Comparison of ENCODE assay signal across 9 cellular contexts in the genomic region with DNA sequence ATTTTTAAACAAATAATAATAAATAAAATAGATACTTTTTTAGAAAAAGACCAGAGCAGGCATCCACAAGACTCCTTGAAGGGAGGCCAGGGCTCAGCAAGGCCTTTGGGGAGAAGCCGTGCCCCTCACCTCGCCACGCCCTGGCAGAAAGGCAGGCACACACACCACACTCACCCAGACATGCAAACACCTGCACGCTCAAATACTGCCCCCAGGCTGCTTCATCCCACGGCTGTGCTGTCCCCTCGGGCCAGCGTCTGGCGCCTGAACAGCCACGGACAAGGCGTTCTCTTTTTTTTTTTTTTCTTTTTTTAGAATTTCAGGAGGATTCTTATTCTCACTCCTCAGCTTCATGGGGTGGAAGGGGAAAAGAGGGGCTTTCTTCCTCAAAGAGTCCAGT. TPM values are rescaled to one million over a fixed set of nuclear protein-coding genes. Genes with fewer than 3 reads are reported as not detected.
A peak's percentile ranks its signal among the peaks of the same experiment; 100 is the strongest.
DNase-seq lines count a peak whose midpoint lies in the region; ATAC-seq, FAIRE-seq and TF ChIP-seq lines count a peak whose summit lies in the region.
"Had no signal": no experiment of that assay in that cellular context is flagged by ENCODE, and none has a peak within 500 bp of the region (broad histone marks: within the 10 kb centered on the region; RNA-seq: fewer than 3 reads in every experiment).

No MANE protein-coding gene starts in this region.

- H3K9me3 ChIP-seq in RWPE2 (ENCODE audit: severe bottlenecking) = no peaks in the 10 kb centered on the region
- H3K9me3 ChIP-seq in subcutaneous abdominal adipose tissue (ENCODE audit: control insufficient read depth in 5 of 5, low read length in 5 of 5) = no peaks in the 10 kb centered on the region
- H3K9me3 ChIP-seq: ovary had no signal

- no peak for ATAC-seq in RWPE2 (ENCODE audit: low read depth)

- no peaks in the 10 kb centered on the region for H3K9me3 Mint-ChIP-seq in activated CD4-positive, alpha-beta T cell treated with anti-CD3 and anti-CD28 coated beads, Interleukin-2, amount 10 ng/mL, durations not matched to agents 7 days and 5 days

- H3K4me3 ChIP-seq in RWPE2 (ENCODE audit: severe bottlenecking) (peak overlapping the region; percentile 75), fibroblast of the aortic adventitia (ENCODE audit: low read depth, low read length) (peak overlapping the region; percentile 91), subcutaneous abdominal adipose tissue (ENCODE audit: low read depth in 1 of 5, low read length in 5 of 5) (peak overlapping the region; percentile 77 to 97 (median 92))

- H3K36me3 ChIP-seq in RWPE2 (ENCODE audit: low read depth) (peaks cover 36% of the 10 kb centered on the region), subcutaneous abdominal adipose tissue (ENCODE audit: control insufficient read depth in 5 of 5, insufficient read depth in 5 of 5, low read length in 5 of 5) (peaks cover 0 to 3% (median 0%) of the 10 kb centered on the region in 5 donors)
- H3K36me3 ChIP-seq: ovary had no signal

- peak overlapping the region; percentile 30 to 97 (median 94) for H3K9ac ChIP-seq in subcutaneous abdominal adipose tissue (ENCODE audit: low read length in 5 of 5)

- FAIRE-seq in D721Med (lab: Jason Lieb, UNC) = no peak

- peaks cover 2% of the 10 kb centered on the region for H3K4me1 Mint-ChIP-seq in activated CD4-positive, alpha-beta T cell treated with anti-CD3 and anti-CD28 coated beads, Interleukin-2, amount 10 ng/mL, durations not matched to agents 7 days and 5 days

- POLR2A ChIA-PET in activated CD4-positive, alpha-beta T cell treated with anti-CD3 and anti-CD28 coated beads, Interleukin-2, amount 10 ng/mL, durations not matched to agents 7 days and 5 days (lab: Charles Lee) = no interaction called here

- H3K27ac ChIP-seq in RWPE2 (ENCODE audit: poor library complexity, severe bottlenecking) (peak overlapping the region; percentile 84), subcutaneous abdominal adipose tissue (ENCODE audit: low read depth, low read length) (peak overlapping the region; percentile 85)

- peaks cover 20% of the 10 kb centered on the region for H3K4me1 ChIP-seq in RWPE2 (ENCODE audit: insufficient read depth, poor library complexity, severe bottlenecking)
- peaks cover 18 to 79% (median 57%) of the 10 kb centered on the region in 5 donors for H3K4me1 ChIP-seq in subcutaneous abdominal adipose tissue (ENCODE audit: control insufficient read depth in 5 of 5, insufficient read depth in 5 of 5, low read length in 5 of 5)

- CTCF ChIA-PET in activated CD4-positive, alpha-beta T cell treated with anti-CD3 and anti-CD28 coated beads, Interleukin-2, amount 10 ng/mL, durations not matched to agents 7 days and 5 days (lab: Charles Lee) = interaction anchor here (0.6 to 2.9 kb wide), 3 partner anchors 9 to 223 kb away, joined by 3 to 13 read pairs (median 3); no protein-coding TSS in a partner anchor

- peak overlapping the region; percentile 45 for H3K4me3 Mint-ChIP-seq in activated CD4-positive, alpha-beta T cell treated with anti-CD3 and anti-CD28 coated beads, Interleukin-2, amount 10 ng/mL, durations not matched to agents 7 days and 5 days

- no peak for DNase-seq in activated CD4-positive, alpha-beta T cell treated with anti-CD3 and anti-CD28 coated beads, Interleukin-2, amount 10 ng/mL, durations not matched to agents 7 days and 5 days
- DNase-seq in activated CD4-positive, alpha-beta T cell treated with anti-CD3 and anti-CD28 coated beads, Interleukin-2, amount 50 U/mL, for 1 hour = no peak
- DNase-seq in RWPE2 (ENCODE audit: low spot score) (no peak), fibroblast of the aortic adventitia (ENCODE audit: low read depth) (no peak), D721Med (ENCODE audit: insufficient read length, low spot score) (no peak), activated gamma-delta T cell (lab: John Stamatoyannopoulos, UW) (no peak), NCI-H1092 (lab: John Stamatoyannopoulos, UW) (no peak)

- H3K27ac Mint-ChIP-seq in activated CD4-positive, alpha-beta T cell treated with anti-CD3 and anti-CD28 coated beads, Interleukin-2, amount 10 ng/mL, durations not matched to agents 7 days and 5 days = no peak overlapping the region

- no peak for TF ChIP-seq CTCF in RWPE2 (IDR thresholded peaks at IDR 0.05; ENCODE audit: poor library complexity, severe bottlenecking)
- TF ChIP-seq CTCF in fibroblast of the aortic adventitia (IDR thresholded peaks at IDR 0.05; ENCODE audit: insufficient read depth, low read length) = no peak
- no peak for TF ChIP-seq CTCF in D721Med (IDR thresholded peaks at IDR 0.05; ENCODE audit: insufficient read depth, missing control alignments)

- H3K36me3 Mint-ChIP-seq in activated CD4-positive, alpha-beta T cell treated with anti-CD3 and anti-CD28 coated beads, Interleukin-2, amount 10 ng/mL, durations not matched to agents 7 days and 5 days (ENCODE audit: low read depth) = no peaks in the 10 kb centered on the region

- H3K27me3 Mint-ChIP-seq in activated CD4-positive, alpha-beta T cell treated with anti-CD3 and anti-CD28 coated beads, Interleukin-2, amount 10 ng/mL, durations not matched to agents 7 days and 5 days = peaks cover 14% of the 10 kb centered on the region

- H3K27me3 ChIP-seq in RWPE2 (ENCODE audit: insufficient read depth, poor library complexity, severe bottlenecking) (no peaks in the 10 kb centered on the region), subcutaneous abdominal adipose tissue (ENCODE audit: control insufficient read depth in 5 of 5, insufficient read depth in 4 of 5, low read length in 5 of 5) (no peaks in the 10 kb centered on the region)
- H3K27me3 ChIP-seq: ovary had no signal

RNA-seq across cellular contexts. Expression of a gene that starts 1.5 kb away (rescaled TPM):
- 1 to 10 TPM; 2.9 to 3.7 TPM for total RNA-seq in activated CD4-positive, alpha-beta T cell treated with anti-CD3 and anti-CD28 coated beads, Interleukin-2, amount 10 ng/mL, durations not matched to agents 7 days and 5 days
- total RNA-seq in fibroblast of the aortic adventitia (ENCODE audit: low replicate concordance) = 22.1 and 35.9 TPM in 2 replicates

RNA-seq across cellular contexts. Expression of a gene that starts 27.5 kb away (rescaled TPM):
- not detected for total RNA-seq in activated CD4-positive, alpha-beta T cell treated with anti-CD3 and anti-CD28 coated beads, Interleukin-2, amount 10 ng/mL, durations not matched to agents 7 days and 5 days
- 17.1 and 50.7 TPM in 2 replicates for total RNA-seq in fibroblast of the aortic adventitia (ENCODE audit: low replicate concordance)

Comparison
In these comparisons a context has a peak if more than half of its experiments do, and no peak if none do; other contexts are left out.
1. RNA of a gene that starts 27.5 kb away (total RNA-seq): 17.1 to 50.7 TPM in fibroblast of the aortic adventitia; not detected in activated CD4-positive, alpha-beta T cell treated with anti-CD3 and anti-CD28 coated beads, Interleukin-2, amount 10 ng/mL, durations not matched to agents 7 days and 5 days; every median in the first group is over 10 times any median in the second.
2. Peak in every context shown above with its lines, with median percentiles within 50 percentile points of each other: H3K4me3 ChIP-seq.